In the genomic region with DNA sequence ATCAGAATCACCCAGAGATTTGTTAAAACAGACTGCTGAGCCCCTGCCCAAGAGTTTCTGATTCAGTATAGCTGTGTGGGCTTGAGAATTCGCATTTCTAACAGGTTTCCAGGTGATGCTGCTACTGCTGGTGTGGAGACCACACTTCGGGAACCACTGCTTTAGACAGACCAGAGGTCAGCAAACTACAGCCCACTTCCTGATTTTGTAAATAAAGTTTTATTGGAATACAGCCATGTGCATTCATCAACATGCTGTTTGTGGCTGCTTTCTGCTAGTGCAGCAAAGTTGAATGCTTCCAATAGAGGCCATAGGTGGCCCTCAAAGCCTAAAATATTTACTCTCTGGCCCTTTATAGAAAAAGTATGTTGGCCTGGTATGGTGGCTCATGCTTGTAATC, we compare ENCODE assay signal across 33 cellular contexts. TPM values are rescaled to one million over a fixed set of nuclear protein-coding genes. Genes with fewer than 3 reads are reported as not detected.
"Had no signal": no experiment of that assay in that cellular context is flagged by ENCODE, and none has a peak within 500 bp of the region (broad histone marks: within the 10 kb centered on the region; RNA-seq: fewer than 3 reads in every experiment).

No MANE protein-coding gene starts in this region.

- H3K4me3 ChIP-seq: PC-9 had no signal

- H2AFZ ChIP-seq: PC-9 had no signal

- H3K36me3 ChIP-seq: brain microvascular endothelial cell had no signal

- ATAC-seq: activated CD8-positive, alpha-beta memory T cell treated with anti-CD3 and anti-CD28 coated beads, Interleukin-2, amount 10 ng/mL, durations not matched to agents 7 days and 5 days; activated naive CD8-positive, alpha-beta T cell treated with anti-CD3 and anti-CD28 coated beads, Interleukin-2, amount 50 U/mL, for 24 hours had no signal

- FAIRE-seq: colon, RCC 7860 had no signal

- H3K27me3 ChIP-seq: brain microvascular endothelial cell had no signal

- DNase-seq: activated B cell treated with CpG ODN at 0.5 μM for 24 hours; activated CD4-positive, alpha-beta memory T cell treated with anti-CD3 and anti-CD28 coated beads, Interleukin-2, amount 10 ng/mL, durations not matched to agents 7 days and 5 days; activated CD4-positive, alpha-beta T cell treated with anti-CD3 and anti-CD28 coated beads for 1 hour; activated CD4-positive, alpha-beta T cell treated with anti-CD3 and anti-CD28 coated beads for 48 hours; activated CD8-positive, alpha-beta memory T cell treated with anti-CD3 and anti-CD28 coated beads for 24 hours; activated CD8-positive, alpha-beta memory T cell treated with anti-CD3 and anti-CD28 coated beads, Interleukin-2, amount 10 ng/mL, durations not matched to agents 7 days and 5 days; activated CD8-positive, alpha-beta memory T cell treated with anti-CD3 and anti-CD28 coated beads, Interleukin-2, amount 50 U/mL, for 48 hours; activated effector memory CD4-positive, alpha-beta T cell treated with Interleukin-2 at 50 U/mL for 16 hours; activated naive CD4-positive, alpha-beta T cell treated with anti-CD3 and anti-CD28 coated beads, Interleukin-2, amount 10 ng/mL, durations not matched to agents 7 days and 5 days; activated naive CD8-positive, alpha-beta T cell treated with anti-CD3 and anti-CD28 coated beads, Interleukin-2, amount 50 U/mL, for 24 hours; activated T-cell treated with anti-CD3 and anti-CD28 coated beads, Interleukin-2, amount 50 U/mL, for 48 hours; anterior cingulate cortex; brain microvascular endothelial cell; central memory CD4-positive, alpha-beta T cell; NCI-H1048; NCI-H1105 treated with DMSO at 0.1 percent for 48 hours; NCI-H1436; NCI-H1694; NCI-H1930; NCI-H345; NCI-H510A; NCI-H526; NCI-H748 treated with DMSO at 0.1 percent for 48 hours; PC-9; Right ventricle myocardium superior; SW 1271; T-helper 1 cell; T-helper 2 cell; T-helper 9 cell had no signal

- H3K27ac ChIP-seq: brain microvascular endothelial cell, PC-9, VCaP had no signal

- H3K4me2 ChIP-seq: PC-9 had no signal

RNA-seq across cellular contexts. Expression of a gene that starts 32.6 kb away (rescaled TPM):
- total RNA-seq: activated B cell treated with CpG ODN at 0.5 μM for 24 hours; activated CD4-positive, alpha-beta memory T cell treated with anti-CD3 and anti-CD28 coated beads, Interleukin-2, amount 10 ng/mL, durations not matched to agents 7 days and 5 days; activated CD8-positive, alpha-beta memory T cell treated with anti-CD3 and anti-CD28 coated beads, Interleukin-2, amount 10 ng/mL, durations not matched to agents 7 days and 5 days; M059J; Right ventricle myocardium superior had no signal
